In genomic region chr14:67532998-67533753, GRCh38 we compare ENCODE assay signal across 8 cellular contexts. TPM values are rescaled to one million over a fixed set of nuclear protein-coding genes. Genes with fewer than 3 reads are reported as not detected.
DNase-seq lines count a peak whose midpoint lies in the region; ATAC-seq and TF ChIP-seq lines count a peak whose summit lies in the region.

Gene PLEKHH1 (plus strand): TSS chr14:67533290. CDS start chr14:67541868, 8,578 bp downstream.

- peaks cover 50 to 72% (median 60%) of the 10 kb centered on the region in 3 donors for H3K27me3 Mint-ChIP-seq in CD14-positive monocyte (ENCODE audit: low read depth in 3 of 3)

- peak within 1 kb of the TSS; percentile 74 to 82 for H3K4me3 Mint-ChIP-seq in CD14-positive monocyte

- H3K4me1 Mint-ChIP-seq in CD14-positive monocyte: peaks cover 14% of the 10 kb centered on the region

- H3K36me3 Mint-ChIP-seq in CD14-positive monocyte: peaks cover 3 to 8% of the 10 kb centered on the region in 2 donors

- H3K27ac ChIP-seq in VCaP: peak within 1 kb of the TSS; percentile 97
- peak within 1 kb of the TSS in 17 of 21 experiments; percentile 20 to 82 (median 60) for H3K27ac ChIP-seq in skin epidermis

- intact Hi-C loops in CD14-positive monocyte (cut with micrococcal nuclease): no loop called here

- H3K4me3 ChIP-seq in cardiac fibroblast (replicated peaks in 1 of 2; ENCODE audit: low read depth in 2 of 2, low read length in 2 of 2): peak within 1 kb of the TSS; percentile 43 to 56
- H3K4me3 ChIP-seq in skin epidermis: peak within 1 kb of the TSS; percentile 44 to 80 (median 50)

- H3K27ac Mint-ChIP-seq in CD14-positive monocyte: no peak within 1 kb of the TSS

- peaks cover 0 to 4% (median 0%) of the 10 kb centered on the region in 7 donors for H3K9me3 Mint-ChIP-seq in CD14-positive monocyte

- TF ChIP-seq CTCF in CD14-positive monocyte (IDR thresholded peaks at IDR 0.05) (no peak), VCaP (conservative IDR thresholded peaks at IDR 0.05) (no peak), cardiac fibroblast (IDR thresholded peaks at IDR 0.05; ENCODE audit: low read depth, low read length) (no peak)

- ATAC-seq in GM21786 (IDR thresholded peaks at IDR 0.05; ENCODE audit: unreplicated experiment): peak; percentile 69
- no peak for ATAC-seq in GM19455 (IDR thresholded peaks at IDR 0.05; ENCODE audit: unreplicated experiment)

- DNase-seq in CD14-positive monocyte (ENCODE audit: low spot score) (no peak), NCI-H146 (lab: John Stamatoyannopoulos, UW) (peak; percentile 71), cardiac fibroblast (ENCODE audit: low read depth in 2 of 2) (peak; percentile 63 to 64), inferior parietal cortex (ENCODE audit: extremely low spot score) (peak; percentile 89)

RNA-seq across cellular contexts. Expression of gene PLEKHH1, which starts in this region (rescaled TPM):
- polyA plus RNA-seq in CD14-positive monocyte: not detected
